In genomic region chr1:106249810-106250209, GRCh38 we compare ENCODE assay signal across 15 cellular contexts.
DNase-seq lines count a peak whose midpoint lies in the region; ATAC-seq and TF ChIP-seq lines count a peak whose summit lies in the region.
"Had no signal": no experiment of that assay in that cellular context is flagged by ENCODE, and none has a peak within 500 bp of the region (broad histone marks: within the 10 kb centered on the region; RNA-seq: fewer than 3 reads in every experiment).

No MANE protein-coding gene starts in this region.

- no peaks in the 10 kb centered on the region for H3K79me2 ChIP-seq in OCI-LY3 (ENCODE audit: low read length)

- no peak for TF ChIP-seq CTCF in OCI-LY3 (IDR thresholded peaks at IDR 0.05; ENCODE audit: low read depth, low read length)

- H3K4me1 ChIP-seq in OCI-LY3 (ENCODE audit: low read length): peaks cover 15% of the 10 kb centered on the region
- H3K4me1 ChIP-seq: A549, BE2C had no signal

- no peaks in the 10 kb centered on the region for H4K20me1 ChIP-seq in OCI-LY3 (ENCODE audit: insufficient read depth, low read length)

- H3K27ac ChIP-seq in OCI-LY3 (ENCODE audit: low read length): peak overlapping the region; percentile 52
- H3K27ac ChIP-seq: A549, C4-2B, HL-60 had no signal

- peaks cover 4% of the 10 kb centered on the region for H3K36me3 ChIP-seq in OCI-LY3 (replicated peaks; ENCODE audit: low read depth, low read length)
- H3K36me3 ChIP-seq: BE2C had no signal

- H2AFZ ChIP-seq in OCI-LY3 (ENCODE audit: low read depth, low read length): no peak overlapping the region

- H3K4me3 ChIP-seq in OCI-LY3 (ENCODE audit: low read length): peak overlapping the region; percentile 9; the same call in 1 of the 2 replicates
- H3K4me3 ChIP-seq: A549 had no signal

- peak overlapping the region; percentile 53 for H3K4me2 ChIP-seq in OCI-LY3 (ENCODE audit: low read length)
- H3K4me2 ChIP-seq: A549 had no signal

- no peak for DNase-seq in D341Med (ENCODE audit: low spot score)
- no peak for DNase-seq in DMS53 (lab: John Stamatoyannopoulos, UW)
- DNase-seq: BE2C; CD4-positive, alpha-beta memory T cell; COR-L47; HCEC 1CT; Karpas-422 had no signal

- no peaks in the 10 kb centered on the region for H3K9me3 ChIP-seq in OCI-LY3 (ENCODE audit: insufficient read depth, low read length)
- H3K9me3 ChIP-seq: A549, BE2C had no signal

- ATAC-seq in GM19351 (IDR thresholded peaks at IDR 0.05; ENCODE audit: unreplicated experiment) (peak; percentile 31), HG02870 (IDR thresholded peaks at IDR 0.05; ENCODE audit: unreplicated experiment) (peak; percentile 28), GM18907 (IDR thresholded peaks at IDR 0.05; ENCODE audit: unreplicated experiment) (no peak), GM19324 (IDR thresholded peaks at IDR 0.05; ENCODE audit: low FRiP score, unreplicated experiment) (no peak)
- ATAC-seq: A549 had no signal

- H3K27me3 ChIP-seq in OCI-LY3 (ENCODE audit: low read depth, low read length): no peaks in the 10 kb centered on the region
- H3K27me3 ChIP-seq: BE2C had no signal

- H3K9ac ChIP-seq in OCI-LY3 (ENCODE audit: low read length): no peak overlapping the region

Comparison
In these comparisons a context has a peak if more than half of its experiments do, and no peak if none do; other contexts are left out.
1. ATAC-seq: peak in GM19351 (single experiment) and HG02870 (single experiment); none in GM18907 (single experiment) and GM19324 (single experiment).